21 cellular contexts compared by ENCODE assay signal in the genomic region with DNA sequence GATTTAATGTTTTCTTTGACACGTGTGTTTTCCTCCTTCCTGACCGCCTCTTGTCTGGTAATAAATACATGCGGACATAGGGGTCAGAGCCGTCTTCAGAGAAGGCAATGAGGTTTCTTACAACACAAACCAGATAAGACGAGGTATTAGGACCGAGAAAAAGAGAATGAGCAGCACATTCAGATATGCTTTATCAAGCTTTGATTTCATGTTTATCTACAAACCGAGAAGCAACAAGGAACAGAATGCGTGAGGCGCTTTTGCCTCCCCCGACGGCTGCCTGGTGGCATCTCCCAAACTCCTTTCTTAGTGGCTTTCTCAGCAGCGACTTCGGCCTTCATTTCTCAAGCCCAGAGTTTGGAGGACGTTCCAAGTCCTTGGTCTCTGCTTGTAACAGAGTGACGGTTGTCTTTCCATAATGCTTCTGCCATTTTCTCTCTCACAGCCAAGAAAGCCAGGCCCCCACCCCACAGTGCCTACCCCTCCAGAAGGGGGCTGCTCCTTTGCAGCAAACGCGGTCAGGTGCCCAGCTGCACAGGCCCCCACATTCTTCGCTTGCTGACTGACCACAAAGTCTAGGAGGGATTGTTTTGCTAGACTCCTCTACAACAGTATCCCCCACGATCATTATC. TPM values are rescaled to one million over a fixed set of nuclear protein-coding genes. Genes with fewer than 3 reads are reported as not detected.
DNase-seq lines count a peak whose midpoint lies in the region; ATAC-seq and TF ChIP-seq lines count a peak whose summit lies in the region.
"Had no signal": no experiment of that assay in that cellular context is flagged by ENCODE, and none has a peak within 500 bp of the region (broad histone marks: within the 10 kb centered on the region; RNA-seq: fewer than 3 reads in every experiment).

No MANE protein-coding gene starts in this region.

- DNase-seq in CD14-positive monocyte (ENCODE audit: low spot score) (no peak), H9 (no peak), osteocyte (ENCODE audit: extremely low spot score, unreplicated experiment) (peak; percentile 67), HFFc6 (no peak)
- DNase-seq in central memory CD8-positive, alpha-beta T cell (ENCODE audit: low spot score in 2 of 2): no peak
- no peak for DNase-seq in activated effector memory CD4-positive, alpha-beta T cell treated with Interleukin-2 at 50 U/mL for 16 hours
- DNase-seq: BE2C; CD4-positive, CD25-positive, alpha-beta regulatory T cell; DMS79; Karpas-422; MV-4-11; NCI-H1694; NCI-H2081 treated with DMSO at 0.1 percent for 48 hours; NCI-H2171 treated with DMSO at 0.1 percent for 48 hours; NCI-H446; NCI-H526 treated with DMSO at 0.1 percent for 48 hours; OCI-M1; SJCRH30 had no signal

- H3K4me3 Mint-ChIP-seq in CD14-positive monocyte (no peak overlapping the region), H9 (no peak overlapping the region), osteocyte (ENCODE audit: unreplicated experiment) (no peak overlapping the region), HFFc6 (no peak overlapping the region)
- H3K4me3 Mint-ChIP-seq in central memory CD8-positive, alpha-beta T cell: no peak overlapping the region
- H3K4me3 Mint-ChIP-seq: CD4-positive, CD25-positive, alpha-beta regulatory T cell; IgD-negative memory B cell had no signal

- H3K36me3 Mint-ChIP-seq in CD14-positive monocyte: peaks cover 68 to 69% of the 10 kb centered on the region in 2 donors
- H3K36me3 Mint-ChIP-seq in H9 (ENCODE audit: insufficient read depth in 1 of 3, low read depth in 3 of 3): peaks cover 9 to 64% (median 53%) of the 10 kb centered on the region in 3 experiments; a peak in 6 of 7 replicates
- peaks cover 52% of the 10 kb centered on the region for H3K36me3 Mint-ChIP-seq in central memory CD8-positive, alpha-beta T cell (ENCODE audit: insufficient read depth)
- H3K36me3 Mint-ChIP-seq in osteocyte (ENCODE audit: unreplicated experiment): peaks cover 64% of the 10 kb centered on the region
- H3K36me3 Mint-ChIP-seq in HFFc6 (ENCODE audit: low read depth): peaks cover 44% of the 10 kb centered on the region

- H3K56ac ChIP-seq in H9 (ENCODE audit: insufficient read length, low read depth, low read length): no peak overlapping the region

- H2BK12ac ChIP-seq in H9 (ENCODE audit: insufficient read length, low read depth, low read length): no peak overlapping the region

- H3K4me1 ChIP-seq in H9 (ENCODE audit: insufficient read depth, low read length): no peaks in the 10 kb centered on the region
- H3K4me1 ChIP-seq: BE2C, HAP-1, SJCRH30 had no signal

- no peak overlapping the region for H3K9ac ChIP-seq in H9 (ENCODE audit: extremely low read depth, insufficient read length, low read length)

- no peaks in the 10 kb centered on the region for H3K23me2 ChIP-seq in H9 (ENCODE audit: insufficient read length, low read depth, low read length, poor library complexity, severe bottlenecking)

- no peak overlapping the region for H2BK15ac ChIP-seq in H9 (ENCODE audit: low read depth, low read length)

- H3K23ac ChIP-seq in H9 (ENCODE audit: insufficient read length, low read depth, low read length): no peak overlapping the region

- no peaks in the 10 kb centered on the region for H3K9me3 Mint-ChIP-seq in CD14-positive monocyte
- no peaks in the 10 kb centered on the region for H3K9me3 Mint-ChIP-seq in H9
- H3K9me3 Mint-ChIP-seq in central memory CD8-positive, alpha-beta T cell: no peaks in the 10 kb centered on the region
- no peaks in the 10 kb centered on the region for H3K9me3 Mint-ChIP-seq in osteocyte (ENCODE audit: unreplicated experiment)
- H3K9me3 Mint-ChIP-seq in HFFc6: no peaks in the 10 kb centered on the region
- H3K9me3 Mint-ChIP-seq: CD4-positive, CD25-positive, alpha-beta regulatory T cell; IgD-negative memory B cell had no signal

- no peak overlapping the region for H2AK5ac ChIP-seq in H9 (ENCODE audit: insufficient read length, low read length)

- TF ChIP-seq CTCF in CD14-positive monocyte (IDR thresholded peaks at IDR 0.05) (no peak), H9 (conservative IDR thresholded peaks at IDR 0.05) (no peak), osteocyte (IDR thresholded peaks at IDR 0.05) (no peak), HFFc6 (IDR thresholded peaks at IDR 0.05) (no peak)

- no peak overlapping the region for H3K4me2 ChIP-seq in H9 (ENCODE audit: insufficient read depth, insufficient read length, low read length)

- no peak overlapping the region for H2BK5ac ChIP-seq in H9 (ENCODE audit: insufficient read length, low read length)

- H3T11ph ChIP-seq in H9 (ENCODE audit: low read length): no peak overlapping the region

- no peak overlapping the region for H2AFZ ChIP-seq in H9 (ENCODE audit: low read length)

- H3K27me3 Mint-ChIP-seq in CD14-positive monocyte (ENCODE audit: low read depth in 3 of 3) (no peaks in the 10 kb centered on the region), H9 (ENCODE audit: low read depth) (no peaks in the 10 kb centered on the region; the same call in 1 of the 2 replicates), osteocyte (ENCODE audit: unreplicated experiment) (no peaks in the 10 kb centered on the region), HFFc6 (ENCODE audit: insufficient read depth) (peaks cover 4% of the 10 kb centered on the region)
- no peaks in the 10 kb centered on the region for H3K27me3 Mint-ChIP-seq in central memory CD8-positive, alpha-beta T cell
- H3K27me3 Mint-ChIP-seq: CD4-positive, CD25-positive, alpha-beta regulatory T cell; IgD-negative memory B cell had no signal

- H3K4ac ChIP-seq in H9 (ENCODE audit: low read depth, low read length): no peak overlapping the region

- no CpG with 5 or more reads among the region's 19 CpGs for WGBS in H9 (ENCODE audit: extremely low coverage, insufficient read length, low lambda C conversion rate)

- peaks cover 26% of the 10 kb centered on the region for H3K4me1 Mint-ChIP-seq in CD14-positive monocyte
- peaks cover 6 to 9% of the 10 kb centered on the region in 2 experiments for H3K4me1 Mint-ChIP-seq in H9
- peaks cover 8% of the 10 kb centered on the region for H3K4me1 Mint-ChIP-seq in central memory CD8-positive, alpha-beta T cell
- H3K4me1 Mint-ChIP-seq in osteocyte (ENCODE audit: unreplicated experiment): peaks cover 4% of the 10 kb centered on the region
- H3K4me1 Mint-ChIP-seq in HFFc6 (ENCODE audit: low read depth): peaks cover 32% of the 10 kb centered on the region
- H3K4me1 Mint-ChIP-seq: IgD-negative memory B cell had no signal

- H3K14ac ChIP-seq in H9 (ENCODE audit: insufficient read depth, low read length): no peak overlapping the region

- no peak overlapping the region for H3K27ac ChIP-seq in H9 (ENCODE audit: insufficient read length, low read depth, low read length)
- H3K27ac ChIP-seq: SJCRH30 had no signal

- H4K91ac ChIP-seq in H9 (ENCODE audit: insufficient read length, low read depth, low read length): no peak overlapping the region

- H4K8ac ChIP-seq in H9 (replicated peaks; ENCODE audit: insufficient read length, low read depth, low read length): no peak overlapping the region

- no peak overlapping the region for H2BK120ac ChIP-seq in H9 (ENCODE audit: low read depth, low read length, poor library complexity, severe bottlenecking)

- H4K5ac ChIP-seq in H9 (ENCODE audit: insufficient read length, low read depth, low read length): no peak overlapping the region

- H3K9me3 ChIP-seq in H9 (ENCODE audit: control insufficient read depth, low read depth, low read length): no peaks in the 10 kb centered on the region
- H3K9me3 ChIP-seq: BE2C, HAP-1, SJCRH30 had no signal

- no peak overlapping the region for H3K18ac ChIP-seq in H9 (ENCODE audit: insufficient read length, low read depth, low read length)

- H4K20me1 ChIP-seq in H9 (ENCODE audit: control insufficient read depth, insufficient read depth, insufficient read length): no peaks in the 10 kb centered on the region

- intact Hi-C loops in CD14-positive monocyte (cut with micrococcal nuclease): loop anchor here in 1 of 2 donors (5.0 kb wide), 1 partner anchor 40 kb away; no protein-coding TSS in a partner anchor

- no peaks in the 10 kb centered on the region for H3K79me2 ChIP-seq in H9 (ENCODE audit: insufficient read depth, low read length)

- peak overlapping the region in 6 of 7 donors; percentile 5 to 59 (median 28) for H3K27ac Mint-ChIP-seq in CD14-positive monocyte
- peak overlapping the region in 2 of 3 experiments; percentile 28 to 84; a peak in 3 of 7 replicates for H3K27ac Mint-ChIP-seq in H9
- H3K27ac Mint-ChIP-seq in central memory CD8-positive, alpha-beta T cell (ENCODE audit: low read depth): peak overlapping the region; percentile 32
- H3K27ac Mint-ChIP-seq in osteocyte (ENCODE audit: unreplicated experiment): no peak overlapping the region
- no peak overlapping the region for H3K27ac Mint-ChIP-seq in HFFc6
- H3K27ac Mint-ChIP-seq: IgD-negative memory B cell had no signal

- ATAC-seq in central memory CD8-positive, alpha-beta T cell (replicated peaks; ENCODE audit: extremely low read depth, poor library complexity, severe bottlenecking): no peak
- no peak for ATAC-seq in HG03159 (IDR thresholded peaks at IDR 0.05; ENCODE audit: unreplicated experiment)

- no peaks in the 10 kb centered on the region for H3K79me1 ChIP-seq in H9 (ENCODE audit: insufficient read depth, low read depth, low read length, poor library complexity, severe bottlenecking)

- H2BK20ac ChIP-seq in H9 (ENCODE audit: low read depth, low read length, poor library complexity, severe bottlenecking): no peak overlapping the region

- H3K27me3 ChIP-seq in H9 (ENCODE audit: insufficient read depth, low read length): no peaks in the 10 kb centered on the region
- H3K27me3 ChIP-seq: BE2C, SJCRH30 had no signal

RNA-seq across cellular contexts. Expression of a gene that starts 32.6 kb away (rescaled TPM):
- polyA plus RNA-seq in CD14-positive monocyte: 1 to 10 TPM; 1.1 to 1.7 TPM
- total RNA-seq in H9 (2021): 98.6 and 99.4 TPM in 2 replicates
- 17.9 and 19.9 TPM in 2 replicates for total RNA-seq in osteocyte
- 10 to 100 TPM; 27.1 to 60.3 (median 54.8) TPM for total RNA-seq in HFFc6 (2021; fragmentation: NEBNext Ultra II Directional; extraction: Animal tissue kit (Norgen Biotek cat#: 25700))

Comparison
In these comparisons a context has a peak if more than half of its experiments do, and no peak if none do; other contexts are left out.
1. H3K27ac Mint-ChIP-seq: peak in CD14-positive monocyte (6 of 7), H9 (2 of 3) and central memory CD8-positive, alpha-beta T cell (single experiment); none in osteocyte (single experiment) and HFFc6 (single experiment).